26 cellular contexts compared by ENCODE assay signal in the genomic region with DNA sequence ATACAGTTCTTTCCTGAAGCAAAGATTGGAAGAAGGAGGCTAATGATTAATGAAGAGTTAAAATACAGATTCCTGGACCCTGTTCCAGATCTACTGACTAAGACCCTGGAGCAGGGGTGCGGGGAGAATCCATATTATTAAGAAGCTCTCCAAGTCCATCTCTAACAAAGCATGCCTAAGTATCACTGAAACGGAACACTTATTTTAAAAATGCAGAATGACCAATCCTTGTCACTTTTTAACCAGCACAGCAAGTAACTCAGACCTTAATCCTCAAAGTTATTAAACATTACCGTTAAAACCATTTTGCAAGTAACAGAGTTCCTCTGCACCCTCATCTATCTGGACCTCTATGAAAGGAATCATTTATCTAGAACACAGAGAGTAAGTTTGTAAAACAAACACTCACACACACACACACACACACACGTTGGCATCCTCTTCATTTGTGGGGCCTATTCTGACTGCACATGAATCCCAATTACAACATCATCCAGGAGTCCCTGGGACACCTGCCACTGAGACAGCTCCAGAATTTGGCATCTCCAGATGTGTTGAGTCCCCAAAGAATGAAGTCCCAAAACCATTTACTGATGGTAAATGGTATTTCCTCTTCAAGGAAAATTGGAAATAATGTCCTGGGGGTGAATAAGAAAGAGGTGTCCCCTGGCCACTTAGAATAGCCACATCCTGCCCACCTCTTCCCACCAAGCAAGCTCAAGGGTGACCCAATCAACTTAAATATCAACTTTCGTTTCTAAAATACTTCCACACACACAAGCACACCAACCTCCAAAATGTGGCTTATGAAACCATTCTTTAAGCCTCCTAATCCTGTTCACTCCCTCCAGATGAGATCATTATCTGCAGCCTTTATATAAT.
DNase-seq lines count a peak whose midpoint lies in the region; ATAC-seq, FAIRE-seq and TF ChIP-seq lines count a peak whose summit lies in the region.
"Had no signal": no experiment of that assay in that cellular context is flagged by ENCODE, and none has a peak within 500 bp of the region (broad histone marks: within the 10 kb centered on the region; RNA-seq: fewer than 3 reads in every experiment).

No MANE protein-coding gene starts in this region.

- no peak for FAIRE-seq in A549 (lab: Jason Lieb, UNC)
- FAIRE-seq: D721Med, islet of Langerhans had no signal

- H3K27ac Mint-ChIP-seq in HFFc6 (peak overlapping the region; percentile 16; the same call in 1 of the 2 replicates), chondrocyte (ENCODE audit: unreplicated experiment) (peak overlapping the region; percentile 39)
- H3K27ac Mint-ChIP-seq: naive thymus-derived CD4-positive, alpha-beta T cell had no signal

- H3K36me3 Mint-ChIP-seq in HFFc6 (ENCODE audit: low read depth), result peaks cover 15% of the 10 kb centered on the region
- peaks cover 2% of the 10 kb centered on the region for H3K36me3 Mint-ChIP-seq in chondrocyte (ENCODE audit: low read depth)
- H3K36me3 Mint-ChIP-seq: naive thymus-derived CD4-positive, alpha-beta T cell had no signal

- peak overlapping the region; percentile 33; the same call in 1 of the 2 replicates for H3K4me3 Mint-ChIP-seq in HFFc6
- H3K4me3 Mint-ChIP-seq in chondrocyte (ENCODE audit: unreplicated experiment), result no peak overlapping the region
- H3K4me3 Mint-ChIP-seq: activated T-cell treated with anti-CD3 and anti-CD28 coated beads, Interleukin-2, amount 50 U/mL, for 4 hours; naive thymus-derived CD4-positive, alpha-beta T cell had no signal

- CTCF ChIA-PET in A549 (lab: Yijun Ruan, JAX), result interaction anchor here (0.6 to 1.9 kb wide), 4 partner anchors 14 to 193 kb away, joined by 3 to 7 read pairs (median 4); no protein-coding TSS in a partner anchor

- H3K27me3 Mint-ChIP-seq in HFFc6 (ENCODE audit: insufficient read depth) (no peaks in the 10 kb centered on the region; the same call in none of the 2 replicates), chondrocyte (ENCODE audit: low read depth) (no peaks in the 10 kb centered on the region)

- peaks cover 73% of the 10 kb centered on the region for H3K4me1 ChIP-seq in A549

- TF ChIP-seq RAD21 in A549 (conservative IDR thresholded peaks at IDR 0.05 in 1 of 2, IDR thresholded peaks at IDR 0.05 in 1 of 2), result no peak

- TF ChIP-seq CTCF in A549 (IDR thresholded peaks at IDR 0.05) (no peak), HFFc6 (IDR thresholded peaks at IDR 0.05) (no peak), chondrocyte (IDR thresholded peaks at IDR 0.05) (no peak)

- POLR2A ChIA-PET in A549 (lab: Yijun Ruan, JAX), result no interaction called here

- TF ChIP-seq POLR2A in A549 (IDR thresholded peaks at IDR 0.05; ENCODE audit: low read length), result no peak

- peaks cover 61% of the 10 kb centered on the region for H3K4me1 Mint-ChIP-seq in HFFc6 (ENCODE audit: low read depth)
- peaks cover 74% of the 10 kb centered on the region for H3K4me1 Mint-ChIP-seq in chondrocyte (ENCODE audit: low read depth)

- H3K9me3 ChIP-seq in A549, result no peaks in the 10 kb centered on the region
- H3K9me3 ChIP-seq: adrenal gland had no signal

- H3K9me3 Mint-ChIP-seq in HFFc6, result no peaks in the 10 kb centered on the region
- no peaks in the 10 kb centered on the region for H3K9me3 Mint-ChIP-seq in chondrocyte (ENCODE audit: low read depth)
- H3K9me3 Mint-ChIP-seq: activated T-cell treated with anti-CD3 and anti-CD28 coated beads, Interleukin-2, amount 50 U/mL, for 4 hours had no signal

- H3K4me3 ChIP-seq in A549, result peak overlapping the region; percentile 18; the same call in 1 of the 3 replicates
- H3K4me3 ChIP-seq: adrenal gland; BLaER1 treated with 17β-estradiol and CSF1 and Interleukin-3, amounts not matched to agents 10 nM and 100 nM had no signal

- TF ChIP-seq EP300 in A549 (IDR thresholded peaks at IDR 0.05), result no peak

- H3K27ac ChIP-seq in A549, result peak overlapping the region; percentile 69 to 86
- H3K27ac ChIP-seq: BLaER1 treated with 17β-estradiol and CSF1 and Interleukin-3, amounts not matched to agents 10 nM and 100 nM; foreskin keratinocyte; KMS-11 had no signal

- peak in 1 of 2 experiments; percentile 8; a peak in 1 of 6 replicates for ATAC-seq in A549
- peak; percentile 81 for ATAC-seq in left lobe of liver
- ATAC-seq: naive thymus-derived CD4-positive, alpha-beta T cell had no signal

- intact Hi-C loops in cardiac septum (cut with DNase I), result no loop called here

- 12% methylated on average over 5 of the region's 5 CpGs for WGBS in A549 (ENCODE audit: missing lambda C conversion rate)

- H3K4me2 ChIP-seq in A549, result peak overlapping the region; percentile 69
- H3K4me2 ChIP-seq: KMS-11 had no signal

- DNase-seq in A549 (ENCODE audit: low read depth in 1 of 2, low spot score in 1 of 2), result peak in 1 of 2 experiments; percentile 31
- DNase-seq in HFFc6, result no peak
- DNase-seq in chondrocyte (ENCODE audit: low spot score), result no peak
- DNase-seq in left lobe of liver (ENCODE audit: low spot score), result no peak
- DNase-seq in COR-L47 (lab: John Stamatoyannopoulos, UW), result no peak
- no peak for DNase-seq in DMS 273 (lab: John Stamatoyannopoulos, UW; ENCODE audit: unreplicated experiment)
- no peak for DNase-seq in cardiac septum (ENCODE audit: low spot score)
- DNase-seq in NCI-H524 (lab: John Stamatoyannopoulos, UW), result no peak
- DNase-seq: activated naive CD4-positive, alpha-beta T cell; activated T-cell treated with anti-CD3 and anti-CD28 coated beads, Interleukin-2, amount 50 U/mL, for 4 hours; adrenal gland; caudate nucleus; dermis blood vessel endothelial cell; foreskin keratinocyte; HCEC 1CT; hippocampal formation; mesendoderm; naive thymus-derived CD4-positive, alpha-beta T cell; NCI-H187; NCI-H774; posterior cingulate gyrus; T-helper 1 cell had no signal

TF ChIP-seq in A549, 52 proteins besides CTCF, POLR2A, EP300 and RAD21:
- TF ChIP-seq PHF8 (IDR thresholded peaks at IDR 0.05; ENCODE audit: borderline replicate concordance, low read depth) (no peak), JUN (IDR thresholded peaks at IDR 0.05) (peak in 1 of 2 experiments; percentile 18; a peak in 1 of 5 replicates), EHMT2 (IDR thresholded peaks at IDR 0.05; ENCODE audit: low read depth) (no peak), GATA3 (IDR thresholded peaks at IDR 0.05; ENCODE audit: borderline replicate concordance) (peak; percentile 47; the same call in 1 of the 2 replicates)
